In genomic region chr3:96324087-96324486, GRCh38 we compare ENCODE assay signal across 26 cellular contexts.
"Had no signal": no experiment of that assay in that cellular context is flagged by ENCODE, and none has a peak within 500 bp of the region (broad histone marks: within the 10 kb centered on the region; RNA-seq: fewer than 3 reads in every experiment).

No MANE protein-coding gene starts in this region.

- H3K27me3 ChIP-seq: stomach, suprapubic skin, testis, thyroid gland, tibial artery, tibial nerve, transverse colon, upper lobe of left lung, upper lobe of right lung, uterus, vagina had no signal

- H3K36me3 ChIP-seq: stomach, suprapubic skin, thoracic aorta, thyroid gland, tibial artery, tibial nerve, transverse colon, upper lobe of left lung, upper lobe of right lung, uterus, vagina had no signal

- H3K9me3 ChIP-seq: stomach, suprapubic skin, testis, thoracic aorta, thyroid gland, tibial artery, tibial nerve, transverse colon, upper lobe of left lung, upper lobe of right lung, uterus, vagina had no signal

- DNase-seq: stimulated activated CD4-positive, alpha-beta T cell treated with anti-CD3 and anti-CD28 coated beads, Interleukin-2, amount 100 ng/mL, for 48 hours; stimulated activated CD4-positive, alpha-beta T cell treated with anti-CD3 and anti-CD28 coated beads, Interleukin-4, amount 100 ng/mL, for 1 hour; stimulated activated CD4-positive, alpha-beta T cell treated with anti-CD3 and anti-CD28 coated beads, Interleukin-4, amount 100 ng/mL, for 24 hours; stimulated activated CD4-positive, alpha-beta T cell treated with anti-CD3 and anti-CD28 coated beads, Interleukin-4, amount 100 ng/mL, for 4 hours; stimulated activated CD8-positive, alpha-beta memory T cell treated with anti-CD3 and anti-CD28 coated beads, Interleukin-4, amount 100 ng/mL, for 48 hours; stimulated activated naive B cell treated with anti-CD40 and anti-IgM and Interleukin-4, amounts not matched to agents 10 μg/mL and 1 μg/mL and 100 μg/mL, for 72 hours; stimulated activated naive CD4-positive, alpha-beta T cell; stimulated activated naive CD4-positive, alpha-beta T cell treated with Interleukin-2 at 50 U/mL for 16 hours; stimulated activated naive CD8-positive, alpha-beta T cell treated with anti-CD3 and anti-CD28 coated beads, Interleukin-15, amount 100 ng/mL, for 72 hours; stimulated activated naive CD8-positive, alpha-beta T cell treated with anti-CD3 and anti-CD28 coated beads, Interleukin-15, Interleukin-2, amounts not matched to agents 100 U/mL and 50 U/mL, for 24 hours; stomach; substantia nigra; testis; thyroid gland; tibial artery; transverse colon; trophoblast cell; upper lobe of left lung; upper lobe of right lung; uterus had no signal

- ATAC-seq: stimulated activated effector memory CD8-positive, alpha-beta T cell treated with anti-CD3 and anti-CD28 coated beads, Interleukin-12 subunit alpha, Interleukin-12 subunit beta, amount 100 ng/mL, for 72 hours; stimulated activated memory B cell treated with anti-CD40 and anti-IgM and Interleukin-4, amounts not matched to agents 10 μg/mL and 1 μg/mL and 100 μg/mL, for 72 hours; stimulated activated naive B cell treated with anti-CD40 and anti-IgM and Interleukin-4, amounts not matched to agents 10 μg/mL and 1 μg/mL and 100 μg/mL, for 72 hours; stimulated activated naive CD8-positive, alpha-beta T cell treated with anti-CD3 and anti-CD28 coated beads, Interleukin-15, amount 100 ng/mL, for 72 hours; stimulated activated naive CD8-positive, alpha-beta T cell treated with anti-CD3 and anti-CD28 coated beads, Interleukin-15, Interleukin-2, amounts not matched to agents 100 U/mL and 50 U/mL, for 24 hours; upper lobe of right lung had no signal

- H3K27ac ChIP-seq: stomach, suprapubic skin, testis, thoracic aorta, thyroid gland, tibial artery, tibial nerve, transverse colon, upper lobe of left lung, upper lobe of right lung, uterus, vagina had no signal

- H3K4me3 ChIP-seq: stomach, suprapubic skin, testis, thoracic aorta, thyroid gland, tibial artery, tibial nerve, transverse colon, upper lobe of left lung, upper lobe of right lung, uterus, vagina had no signal
